8 cellular contexts compared by ENCODE assay signal in genomic region chr16:48117217-48118105, GRCh38. TPM values are rescaled to one million over a fixed set of nuclear protein-coding genes. Genes with fewer than 3 reads are reported as not detected.
DNase-seq lines count a peak whose midpoint lies in the region; ATAC-seq and TF ChIP-seq lines count a peak whose summit lies in the region.

No MANE protein-coding gene starts in this region.

- H3K4me3 ChIP-seq in AG09309 (ENCODE audit: control insufficient read depth, low read depth, low read length) = no peak overlapping the region
- no peak overlapping the region for H3K4me3 ChIP-seq in SJSA1

- H3K36me3 ChIP-seq in SJSA1 = no peaks in the 10 kb centered on the region

- ATAC-seq in GM18505 (IDR thresholded peaks at IDR 0.05; ENCODE audit: unreplicated experiment) = peak; percentile 66
- peak; percentile 84 for ATAC-seq in HG03432 (IDR thresholded peaks at IDR 0.05; ENCODE audit: unreplicated experiment)

- no peaks in the 10 kb centered on the region for H3K27me3 ChIP-seq in SJSA1 (replicated peaks)

- no peak for TF ChIP-seq POLR2A in GM18505 (IDR thresholded peaks at IDR 0.05; ENCODE audit: borderline replicate concordance, extremely low read depth, insufficient read depth, insufficient read length)

- peaks cover 9% of the 10 kb centered on the region for H3K4me1 ChIP-seq in SJSA1 (replicated peaks)

- H3K27ac ChIP-seq in SJSA1 = no peak overlapping the region

- no peak for DNase-seq in AG09309 (ENCODE audit: low read depth)
- peak; percentile 49 to 77 for DNase-seq in SJSA1 (ENCODE audit: low read depth in 1 of 2, low spot score in 2 of 2)
- peak; percentile 58 for DNase-seq in activated naive CD4-positive, alpha-beta T cell treated with Interleukin-2 at 50 U/mL for 16 hours
- peak; percentile 44 for DNase-seq in iPS DF 4.7 (ENCODE audit: extremely low read depth, low spot score)
- peak; percentile 60 for DNase-seq in stimulated activated CD4-positive, alpha-beta T cell treated with anti-CD3 and anti-CD28 coated beads, Interleukin-4, amount 100 ng/mL, for 1 hour
- DNase-seq in DMS153 (lab: John Stamatoyannopoulos, UW) = no peak

- no peaks in the 10 kb centered on the region for H3K9me3 ChIP-seq in SJSA1 (replicated peaks)

- TF ChIP-seq CTCF in AG09309 (IDR thresholded peaks at IDR 0.05; ENCODE audit: control insufficient read depth, insufficient read depth, low read depth, low read length, missing control alignments) = peak; percentile 75

RNA-seq across cellular contexts. Expression of gene ABCC12, which starts 38.3 kb away (rescaled TPM):
- total RNA-seq in SJSA1 (2014; rRNA removed; shearing (Covaris generic)) = 0.03 TPM in 1 of 2 replicates, not detected in the other

Comparison
In these comparisons a context has a peak if more than half of its experiments do, and no peak if none do; other contexts are left out.
1. DNase-seq: peak in SJSA1 (2 of 2), activated naive CD4-positive, alpha-beta T cell treated with Interleukin-2 at 50 U/mL for 16 hours (single experiment), iPS DF 4.7 (single experiment) and stimulated activated CD4-positive, alpha-beta T cell treated with anti-CD3 and anti-CD28 coated beads, Interleukin-4, amount 100 ng/mL, for 1 hour (single experiment); none in AG09309 (single experiment) and DMS153 (single experiment).